Comparison of ENCODE assay signal across 1 cellular context in the genomic region with DNA sequence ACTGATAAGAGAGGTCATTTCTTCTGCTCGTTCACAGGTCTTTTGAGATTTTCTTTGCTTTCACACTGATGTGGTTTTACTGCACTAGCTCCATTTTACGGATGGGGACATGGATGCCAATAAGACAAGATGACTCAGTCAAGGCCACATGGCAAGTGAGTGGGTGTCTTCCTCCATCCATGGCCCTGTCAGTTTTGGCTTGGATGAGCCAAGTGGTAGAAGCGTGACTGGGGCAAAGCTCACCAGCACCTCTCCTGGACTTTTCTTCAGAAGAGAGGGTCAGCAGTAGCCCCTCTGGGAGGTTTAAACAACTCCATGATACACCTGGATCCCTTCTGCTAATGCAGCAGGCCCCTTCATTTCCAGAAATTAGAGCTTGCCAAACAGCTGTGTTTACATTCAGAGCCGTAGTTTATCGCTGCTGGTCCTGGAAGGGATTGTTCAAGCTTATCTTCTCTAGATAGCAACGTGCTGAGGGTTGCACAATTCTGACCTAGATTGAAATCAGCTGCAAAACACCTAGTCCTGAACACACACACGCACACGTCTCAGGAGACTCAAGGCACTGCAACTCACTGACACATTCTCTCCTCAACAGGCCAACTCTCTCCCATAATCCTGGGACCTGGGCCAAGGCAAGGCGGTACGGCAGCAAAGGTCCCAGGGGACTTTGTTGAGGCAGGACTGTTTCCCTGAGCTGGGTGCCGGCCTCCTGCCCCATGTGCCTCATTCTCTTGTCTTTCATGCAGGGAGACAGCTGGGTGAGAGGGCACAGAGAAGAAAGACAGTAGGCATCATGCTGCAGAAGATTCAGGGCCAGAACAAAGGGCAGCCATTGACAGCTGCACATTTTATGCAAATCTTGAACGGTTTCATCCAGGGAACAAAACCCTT.
A peak's percentile ranks its signal among the peaks of the same experiment; 100 is the strongest.
TF ChIP-seq lines count a peak whose summit lies in the region.

No MANE protein-coding gene starts in this region.

TF ChIP-seq in HepG2, 621 proteins besides CTCF, POLR2A, EP300 and RAD21 (continued from another document and continues in another):
- TF ChIP-seq, protein P1, sequence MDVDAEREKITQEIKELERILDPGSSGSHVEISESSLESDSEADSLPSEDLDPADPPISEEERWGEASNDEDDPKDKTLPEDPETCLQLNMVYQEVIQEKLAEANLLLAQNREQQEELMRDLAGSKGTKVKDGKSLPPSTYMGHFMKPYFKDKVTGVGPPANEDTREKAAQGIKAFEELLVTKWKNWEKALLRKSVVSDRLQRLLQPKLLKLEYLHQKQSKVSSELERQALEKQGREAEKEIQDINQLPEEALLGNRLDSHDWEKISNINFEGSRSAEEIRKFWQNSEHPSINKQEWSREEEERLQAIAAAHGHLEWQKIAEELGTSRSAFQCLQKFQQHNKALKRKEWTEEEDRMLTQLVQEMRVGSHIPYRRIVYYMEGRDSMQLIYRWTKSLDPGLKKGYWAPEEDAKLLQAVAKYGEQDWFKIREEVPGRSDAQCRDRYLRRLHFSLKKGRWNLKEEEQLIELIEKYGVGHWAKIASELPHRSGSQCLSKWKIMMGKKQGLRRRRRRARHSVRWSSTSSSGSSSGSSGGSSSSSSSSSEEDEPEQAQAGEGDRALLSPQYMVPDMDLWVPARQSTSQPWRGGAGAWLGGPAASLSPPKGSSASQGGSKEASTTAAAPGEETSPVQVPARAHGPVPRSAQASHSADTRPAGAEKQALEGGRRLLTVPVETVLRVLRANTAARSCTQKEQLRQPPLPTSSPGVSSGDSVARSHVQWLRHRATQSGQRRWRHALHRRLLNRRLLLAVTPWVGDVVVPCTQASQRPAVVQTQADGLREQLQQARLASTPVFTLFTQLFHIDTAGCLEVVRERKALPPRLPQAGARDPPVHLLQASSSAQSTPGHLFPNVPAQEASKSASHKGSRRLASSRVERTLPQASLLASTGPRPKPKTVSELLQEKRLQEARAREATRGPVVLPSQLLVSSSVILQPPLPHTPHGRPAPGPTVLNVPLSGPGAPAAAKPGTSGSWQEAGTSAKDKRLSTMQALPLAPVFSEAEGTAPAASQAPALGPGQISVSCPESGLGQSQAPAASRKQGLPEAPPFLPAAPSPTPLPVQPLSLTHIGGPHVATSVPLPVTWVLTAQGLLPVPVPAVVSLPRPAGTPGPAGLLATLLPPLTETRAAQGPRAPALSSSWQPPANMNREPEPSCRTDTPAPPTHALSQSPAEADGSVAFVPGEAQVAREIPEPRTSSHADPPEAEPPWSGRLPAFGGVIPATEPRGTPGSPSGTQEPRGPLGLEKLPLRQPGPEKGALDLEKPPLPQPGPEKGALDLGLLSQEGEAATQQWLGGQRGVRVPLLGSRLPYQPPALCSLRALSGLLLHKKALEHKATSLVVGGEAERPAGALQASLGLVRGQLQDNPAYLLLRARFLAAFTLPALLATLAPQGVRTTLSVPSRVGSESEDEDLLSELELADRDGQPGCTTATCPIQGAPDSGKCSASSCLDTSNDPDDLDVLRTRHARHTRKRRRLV (CRISPR knock-in tag; IDR thresholded peaks at IDR 0.05): no peak
- no peak for TF ChIP-seq TOE1 (CRISPR knock-in tag; IDR thresholded peaks at IDR 0.05)
- TF ChIP-seq ARID3A (IDR thresholded peaks at IDR 0.05; ENCODE audit: low read depth, low read length): no peak
- TF ChIP-seq SIX1 (CRISPR knock-in tag; IDR thresholded peaks at IDR 0.05; ENCODE audit: borderline replicate concordance): no peak
- no peak for TF ChIP-seq TCF7 (IDR thresholded peaks at IDR 0.05; ENCODE audit: low read depth)
- TF ChIP-seq NR2F2 (IDR thresholded peaks at IDR 0.05; ENCODE audit: borderline replicate concordance, low read depth): no peak
- no peak for TF ChIP-seq ZBTB37 (CRISPR knock-in tag; IDR thresholded peaks at IDR 0.05)
- TF ChIP-seq, protein P2, sequence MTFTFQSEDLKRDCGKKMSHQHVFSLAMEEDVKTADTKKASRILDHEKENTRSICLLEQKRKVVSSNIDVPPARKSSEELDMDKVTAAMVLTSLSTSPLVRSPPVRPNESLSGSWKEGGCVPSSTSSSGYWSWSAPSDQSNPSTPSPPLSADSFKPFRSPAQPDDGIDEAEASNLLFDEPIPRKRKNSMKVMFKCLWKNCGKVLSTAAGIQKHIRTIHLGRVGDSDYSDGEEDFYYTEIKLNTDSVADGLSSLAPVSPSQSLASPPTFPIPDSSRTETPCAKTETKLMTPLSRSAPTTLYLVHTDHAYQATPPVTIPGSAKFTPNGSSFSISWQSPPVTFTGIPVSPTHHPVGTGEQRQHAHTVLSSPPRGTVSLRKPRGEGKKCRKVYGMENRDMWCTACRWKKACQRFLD (CRISPR knock-in tag; IDR thresholded peaks at IDR 0.05; ENCODE audit: borderline replicate concordance): no peak
- no peak for TF ChIP-seq ZNF607 (CRISPR knock-in tag; IDR thresholded peaks at IDR 0.05; ENCODE audit: borderline replicate concordance)
- no peak for TF ChIP-seq MBNL3 (CRISPR knock-in tag; conservative IDR thresholded peaks at IDR 0.05)
- no peak for TF ChIP-seq ETV6 (CRISPR knock-in tag; conservative IDR thresholded peaks at IDR 0.05)
- no peak for TF ChIP-seq PCBP2 (optimal IDR thresholded peaks at IDR 0.05; ENCODE audit: low read depth, low read length, poor library complexity, severe bottlenecking)
- TF ChIP-seq TOPORS (CRISPR knock-in tag; IDR thresholded peaks at IDR 0.05): 0 out of 2 replicates have a peak, but pooled peaks have one; percentile 52
- no peak for TF ChIP-seq ZNF576 (CRISPR knock-in tag; IDR thresholded peaks at IDR 0.05)
- no peak for TF ChIP-seq ZNF280B (CRISPR knock-in tag; IDR thresholded peaks at IDR 0.05; ENCODE audit: borderline replicate concordance)
- TF ChIP-seq NFIC (IDR thresholded peaks at IDR 0.05; ENCODE audit: low read length): no peak
- TF ChIP-seq ZNF761 (CRISPR knock-in tag; conservative IDR thresholded peaks at IDR 0.05): no peak
- TF ChIP-seq ZNF431 (CRISPR knock-in tag; IDR thresholded peaks at IDR 0.05; ENCODE audit: borderline replicate concordance, low read depth): 0 out of 2 replicates have a peak, but pooled peaks have one; percentile 41
- no peak for TF ChIP-seq ZEB1 (IDR thresholded peaks at IDR 0.05; ENCODE audit: insufficient replicate concordance, low read depth)
- no peak for TF ChIP-seq ZNF510 (CRISPR knock-in tag; IDR thresholded peaks at IDR 0.05; ENCODE audit: low read depth)
- TF ChIP-seq, protein P3, sequence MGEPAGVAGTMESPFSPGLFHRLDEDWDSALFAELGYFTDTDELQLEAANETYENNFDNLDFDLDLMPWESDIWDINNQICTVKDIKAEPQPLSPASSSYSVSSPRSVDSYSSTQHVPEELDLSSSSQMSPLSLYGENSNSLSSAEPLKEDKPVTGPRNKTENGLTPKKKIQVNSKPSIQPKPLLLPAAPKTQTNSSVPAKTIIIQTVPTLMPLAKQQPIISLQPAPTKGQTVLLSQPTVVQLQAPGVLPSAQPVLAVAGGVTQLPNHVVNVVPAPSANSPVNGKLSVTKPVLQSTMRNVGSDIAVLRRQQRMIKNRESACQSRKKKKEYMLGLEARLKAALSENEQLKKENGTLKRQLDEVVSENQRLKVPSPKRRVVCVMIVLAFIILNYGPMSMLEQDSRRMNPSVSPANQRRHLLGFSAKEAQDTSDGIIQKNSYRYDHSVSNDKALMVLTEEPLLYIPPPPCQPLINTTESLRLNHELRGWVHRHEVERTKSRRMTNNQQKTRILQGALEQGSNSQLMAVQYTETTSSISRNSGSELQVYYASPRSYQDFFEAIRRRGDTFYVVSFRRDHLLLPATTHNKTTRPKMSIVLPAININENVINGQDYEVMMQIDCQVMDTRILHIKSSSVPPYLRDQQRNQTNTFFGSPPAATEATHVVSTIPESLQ (CRISPR knock-in tag; conservative IDR thresholded peaks at IDR 0.05): no peak
- no peak for TF ChIP-seq ZNF605 (CRISPR knock-in tag; IDR thresholded peaks at IDR 0.05)
- peak; percentile 37 for TF ChIP-seq RCOR2 (CRISPR knock-in tag; IDR thresholded peaks at IDR 0.05)
- TF ChIP-seq NR2F1 (CRISPR knock-in tag; IDR thresholded peaks at IDR 0.05): no peak
- 0 out of 2 replicates have a peak, but pooled peaks have one; percentile 74 for TF ChIP-seq ZNF616 (CRISPR knock-in tag; IDR thresholded peaks at IDR 0.05; ENCODE audit: low read depth)
- no peak for TF ChIP-seq ZNF549 (CRISPR knock-in tag; IDR thresholded peaks at IDR 0.05)
- no peak for TF ChIP-seq ZNF263 (CRISPR knock-in tag; IDR thresholded peaks at IDR 0.05)
- TF ChIP-seq, protein P4, sequence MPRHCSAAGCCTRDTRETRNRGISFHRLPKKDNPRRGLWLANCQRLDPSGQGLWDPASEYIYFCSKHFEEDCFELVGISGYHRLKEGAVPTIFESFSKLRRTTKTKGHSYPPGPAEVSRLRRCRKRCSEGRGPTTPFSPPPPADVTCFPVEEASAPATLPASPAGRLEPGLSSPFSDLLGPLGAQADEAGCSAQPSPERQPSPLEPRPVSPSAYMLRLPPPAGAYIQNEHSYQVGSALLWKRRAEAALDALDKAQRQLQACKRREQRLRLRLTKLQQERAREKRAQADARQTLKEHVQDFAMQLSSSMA (CRISPR knock-in tag; IDR thresholded peaks at IDR 0.05): no peak
- TF ChIP-seq CEBPG (CRISPR knock-in tag; IDR thresholded peaks at IDR 0.05): peak; percentile 96
- TF ChIP-seq PHB2 (IDR thresholded peaks at IDR 0.05; ENCODE audit: partially characterized antibody): no peak
- TF ChIP-seq, protein P5, sequence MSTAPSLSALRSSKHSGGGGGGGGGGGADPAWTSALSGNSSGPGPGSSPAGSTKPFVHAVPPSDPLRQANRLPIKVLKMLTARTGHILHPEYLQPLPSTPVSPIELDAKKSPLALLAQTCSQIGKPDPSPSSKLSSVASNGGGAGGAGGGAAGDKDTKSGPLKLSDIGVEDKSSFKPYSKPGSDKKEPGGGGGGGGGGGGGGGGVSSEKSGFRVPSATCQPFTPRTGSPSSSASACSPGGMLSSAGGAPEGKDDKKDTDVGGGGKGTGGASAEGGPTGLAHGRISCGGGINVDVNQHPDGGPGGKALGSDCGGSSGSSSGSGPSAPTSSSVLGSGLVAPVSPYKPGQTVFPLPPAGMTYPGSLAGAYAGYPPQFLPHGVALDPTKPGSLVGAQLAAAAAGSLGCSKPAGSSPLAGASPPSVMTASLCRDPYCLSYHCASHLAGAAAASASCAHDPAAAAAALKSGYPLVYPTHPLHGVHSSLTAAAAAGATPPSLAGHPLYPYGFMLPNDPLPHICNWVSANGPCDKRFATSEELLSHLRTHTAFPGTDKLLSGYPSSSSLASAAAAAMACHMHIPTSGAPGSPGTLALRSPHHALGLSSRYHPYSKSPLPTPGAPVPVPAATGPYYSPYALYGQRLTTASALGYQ (CRISPR knock-in tag; IDR thresholded peaks at IDR 0.05): peak; percentile 60; the same call in 1 of the 2 replicates
- 0 out of 3 replicates have a peak, but pooled peaks have one; percentile 15 for TF ChIP-seq MXI1 (IDR thresholded peaks at IDR 0.05; ENCODE audit: borderline replicate concordance, low read depth, low read length)
- no peak for TF ChIP-seq RFX3 (CRISPR knock-in tag; IDR thresholded peaks at IDR 0.05)
- no peak for TF ChIP-seq LCORL (IDR thresholded peaks at IDR 0.05)
- TF ChIP-seq LCORL (CRISPR knock-in tag; IDR thresholded peaks at IDR 0.05): no peak
- no peak for TF ChIP-seq ZNF879 (CRISPR knock-in tag; IDR thresholded peaks at IDR 0.05)
- TF ChIP-seq SMAD3 (CRISPR knock-in tag; IDR thresholded peaks at IDR 0.05): peak; percentile 26; the same call in 1 of the 2 replicates
- TF ChIP-seq, protein P6, sequence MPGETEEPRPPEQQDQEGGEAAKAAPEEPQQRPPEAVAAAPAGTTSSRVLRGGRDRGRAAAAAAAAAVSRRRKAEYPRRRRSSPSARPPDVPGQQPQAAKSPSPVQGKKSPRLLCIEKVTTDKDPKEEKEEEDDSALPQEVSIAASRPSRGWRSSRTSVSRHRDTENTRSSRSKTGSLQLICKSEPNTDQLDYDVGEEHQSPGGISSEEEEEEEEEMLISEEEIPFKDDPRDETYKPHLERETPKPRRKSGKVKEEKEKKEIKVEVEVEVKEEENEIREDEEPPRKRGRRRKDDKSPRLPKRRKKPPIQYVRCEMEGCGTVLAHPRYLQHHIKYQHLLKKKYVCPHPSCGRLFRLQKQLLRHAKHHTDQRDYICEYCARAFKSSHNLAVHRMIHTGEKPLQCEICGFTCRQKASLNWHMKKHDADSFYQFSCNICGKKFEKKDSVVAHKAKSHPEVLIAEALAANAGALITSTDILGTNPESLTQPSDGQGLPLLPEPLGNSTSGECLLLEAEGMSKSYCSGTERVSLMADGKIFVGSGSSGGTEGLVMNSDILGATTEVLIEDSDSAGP (CRISPR knock-in tag; IDR thresholded peaks at IDR 0.05; ENCODE audit: borderline replicate concordance): peak; percentile 51; the same call in 1 of the 2 replicates
